In the genomic region with DNA sequence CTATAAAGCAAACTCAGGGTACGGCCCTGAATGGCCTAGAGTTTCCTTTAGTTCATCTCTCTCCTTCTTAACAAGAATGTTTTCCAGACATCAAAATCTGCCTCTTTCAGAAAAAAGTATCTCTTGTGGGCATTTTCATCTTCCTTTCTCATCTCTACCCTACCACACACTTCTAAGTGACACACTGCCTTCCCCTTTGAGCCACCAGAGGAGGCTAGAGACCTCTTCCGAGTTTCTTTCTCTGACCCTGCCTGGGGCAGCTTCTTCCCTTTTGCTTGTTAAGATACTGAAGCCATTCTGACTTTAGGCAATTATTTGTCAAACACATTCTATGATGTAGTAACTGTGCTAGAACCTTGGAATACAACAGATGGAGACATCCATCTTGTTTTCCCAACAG, we compare ENCODE assay signal across 1 cellular context.
A peak's percentile ranks its signal among the peaks of the same experiment; 100 is the strongest.
TF ChIP-seq lines count a peak whose summit lies in the region.

No MANE protein-coding gene starts in this region.

TF ChIP-seq in H1, 55 proteins besides CTCF, POLR2A, EP300 and RAD21:
- TF ChIP-seq, protein P1, sequence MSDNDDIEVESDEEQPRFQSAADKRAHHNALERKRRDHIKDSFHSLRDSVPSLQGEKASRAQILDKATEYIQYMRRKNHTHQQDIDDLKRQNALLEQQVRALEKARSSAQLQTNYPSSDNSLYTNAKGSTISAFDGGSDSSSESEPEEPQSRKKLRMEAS (IDR thresholded peaks at IDR 0.05): no peak
- no peak for TF ChIP-seq NRF1 (IDR thresholded peaks at IDR 0.05; ENCODE audit: low read depth, low read length)
- TF ChIP-seq SIN3A (conservative IDR thresholded peaks at IDR 0.05 in 1 of 2, IDR thresholded peaks at IDR 0.05 in 1 of 2; ENCODE audit: low read depth in 1 of 2, low read length in 2 of 2): no peak
- TF ChIP-seq, protein P2, sequence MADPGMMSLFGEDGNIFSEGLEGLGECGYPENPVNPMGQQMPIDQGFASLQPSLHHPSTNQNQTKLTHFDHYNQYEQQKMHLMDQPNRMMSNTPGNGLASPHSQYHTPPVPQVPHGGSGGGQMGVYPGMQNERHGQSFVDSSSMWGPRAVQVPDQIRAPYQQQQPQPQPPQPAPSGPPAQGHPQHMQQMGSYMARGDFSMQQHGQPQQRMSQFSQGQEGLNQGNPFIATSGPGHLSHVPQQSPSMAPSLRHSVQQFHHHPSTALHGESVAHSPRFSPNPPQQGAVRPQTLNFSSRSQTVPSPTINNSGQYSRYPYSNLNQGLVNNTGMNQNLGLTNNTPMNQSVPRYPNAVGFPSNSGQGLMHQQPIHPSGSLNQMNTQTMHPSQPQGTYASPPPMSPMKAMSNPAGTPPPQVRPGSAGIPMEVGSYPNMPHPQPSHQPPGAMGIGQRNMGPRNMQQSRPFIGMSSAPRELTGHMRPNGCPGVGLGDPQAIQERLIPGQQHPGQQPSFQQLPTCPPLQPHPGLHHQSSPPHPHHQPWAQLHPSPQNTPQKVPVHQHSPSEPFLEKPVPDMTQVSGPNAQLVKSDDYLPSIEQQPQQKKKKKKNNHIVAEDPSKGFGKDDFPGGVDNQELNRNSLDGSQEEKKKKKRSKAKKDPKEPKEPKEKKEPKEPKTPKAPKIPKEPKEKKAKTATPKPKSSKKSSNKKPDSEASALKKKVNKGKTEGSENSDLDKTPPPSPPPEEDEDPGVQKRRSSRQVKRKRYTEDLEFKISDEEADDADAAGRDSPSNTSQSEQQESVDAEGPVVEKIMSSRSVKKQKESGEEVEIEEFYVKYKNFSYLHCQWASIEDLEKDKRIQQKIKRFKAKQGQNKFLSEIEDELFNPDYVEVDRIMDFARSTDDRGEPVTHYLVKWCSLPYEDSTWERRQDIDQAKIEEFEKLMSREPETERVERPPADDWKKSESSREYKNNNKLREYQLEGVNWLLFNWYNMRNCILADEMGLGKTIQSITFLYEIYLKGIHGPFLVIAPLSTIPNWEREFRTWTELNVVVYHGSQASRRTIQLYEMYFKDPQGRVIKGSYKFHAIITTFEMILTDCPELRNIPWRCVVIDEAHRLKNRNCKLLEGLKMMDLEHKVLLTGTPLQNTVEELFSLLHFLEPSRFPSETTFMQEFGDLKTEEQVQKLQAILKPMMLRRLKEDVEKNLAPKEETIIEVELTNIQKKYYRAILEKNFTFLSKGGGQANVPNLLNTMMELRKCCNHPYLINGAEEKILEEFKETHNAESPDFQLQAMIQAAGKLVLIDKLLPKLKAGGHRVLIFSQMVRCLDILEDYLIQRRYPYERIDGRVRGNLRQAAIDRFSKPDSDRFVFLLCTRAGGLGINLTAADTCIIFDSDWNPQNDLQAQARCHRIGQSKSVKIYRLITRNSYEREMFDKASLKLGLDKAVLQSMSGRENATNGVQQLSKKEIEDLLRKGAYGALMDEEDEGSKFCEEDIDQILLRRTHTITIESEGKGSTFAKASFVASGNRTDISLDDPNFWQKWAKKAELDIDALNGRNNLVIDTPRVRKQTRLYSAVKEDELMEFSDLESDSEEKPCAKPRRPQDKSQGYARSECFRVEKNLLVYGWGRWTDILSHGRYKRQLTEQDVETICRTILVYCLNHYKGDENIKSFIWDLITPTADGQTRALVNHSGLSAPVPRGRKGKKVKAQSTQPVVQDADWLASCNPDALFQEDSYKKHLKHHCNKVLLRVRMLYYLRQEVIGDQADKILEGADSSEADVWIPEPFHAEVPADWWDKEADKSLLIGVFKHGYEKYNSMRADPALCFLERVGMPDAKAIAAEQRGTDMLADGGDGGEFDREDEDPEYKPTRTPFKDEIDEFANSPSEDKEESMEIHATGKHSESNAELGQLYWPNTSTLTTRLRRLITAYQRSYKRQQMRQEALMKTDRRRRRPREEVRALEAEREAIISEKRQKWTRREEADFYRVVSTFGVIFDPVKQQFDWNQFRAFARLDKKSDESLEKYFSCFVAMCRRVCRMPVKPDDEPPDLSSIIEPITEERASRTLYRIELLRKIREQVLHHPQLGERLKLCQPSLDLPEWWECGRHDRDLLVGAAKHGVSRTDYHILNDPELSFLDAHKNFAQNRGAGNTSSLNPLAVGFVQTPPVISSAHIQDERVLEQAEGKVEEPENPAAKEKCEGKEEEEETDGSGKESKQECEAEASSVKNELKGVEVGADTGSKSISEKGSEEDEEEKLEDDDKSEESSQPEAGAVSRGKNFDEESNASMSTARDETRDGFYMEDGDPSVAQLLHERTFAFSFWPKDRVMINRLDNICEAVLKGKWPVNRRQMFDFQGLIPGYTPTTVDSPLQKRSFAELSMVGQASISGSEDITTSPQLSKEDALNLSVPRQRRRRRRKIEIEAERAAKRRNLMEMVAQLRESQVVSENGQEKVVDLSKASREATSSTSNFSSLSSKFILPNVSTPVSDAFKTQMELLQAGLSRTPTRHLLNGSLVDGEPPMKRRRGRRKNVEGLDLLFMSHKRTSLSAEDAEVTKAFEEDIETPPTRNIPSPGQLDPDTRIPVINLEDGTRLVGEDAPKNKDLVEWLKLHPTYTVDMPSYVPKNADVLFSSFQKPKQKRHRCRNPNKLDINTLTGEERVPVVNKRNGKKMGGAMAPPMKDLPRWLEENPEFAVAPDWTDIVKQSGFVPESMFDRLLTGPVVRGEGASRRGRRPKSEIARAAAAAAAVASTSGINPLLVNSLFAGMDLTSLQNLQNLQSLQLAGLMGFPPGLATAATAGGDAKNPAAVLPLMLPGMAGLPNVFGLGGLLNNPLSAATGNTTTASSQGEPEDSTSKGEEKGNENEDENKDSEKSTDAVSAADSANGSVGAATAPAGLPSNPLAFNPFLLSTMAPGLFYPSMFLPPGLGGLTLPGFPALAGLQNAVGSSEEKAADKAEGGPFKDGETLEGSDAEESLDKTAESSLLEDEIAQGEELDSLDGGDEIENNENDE (IDR thresholded peaks at IDR 0.05; ENCODE audit: insufficient replicate concordance, low read length): no peak
- TF ChIP-seq JUN (IDR thresholded peaks at IDR 0.05; ENCODE audit: low read depth, low read length): no peak
- TF ChIP-seq BRCA1 (IDR thresholded peaks at IDR 0.05; ENCODE audit: low read depth, low read length): 0 out of 2 replicates have a peak, but pooled peaks have one; percentile 7
